In the genomic region with DNA sequence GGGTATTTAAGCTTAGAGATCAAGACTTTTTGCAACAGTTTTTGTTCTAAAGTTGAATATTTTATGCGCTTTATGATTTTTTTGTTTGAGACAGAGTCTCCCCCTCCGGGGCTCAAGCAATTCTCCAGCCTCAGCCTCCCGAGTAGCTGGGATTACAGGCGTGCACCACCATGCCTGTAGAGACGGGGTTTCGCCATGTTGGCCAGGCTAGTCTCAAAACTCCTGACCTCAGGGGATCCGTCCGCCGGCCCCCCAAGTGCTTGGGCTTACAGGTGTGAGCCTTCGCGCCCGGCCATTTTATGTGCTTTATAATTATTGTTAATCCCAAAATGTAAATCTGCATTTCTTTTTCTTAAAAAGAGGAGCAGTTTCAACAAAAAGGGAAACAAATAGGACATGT, we compare ENCODE assay signal across 9 cellular contexts. TPM values are rescaled to one million over a fixed set of nuclear protein-coding genes. Genes with fewer than 3 reads are reported as not detected.
"Had no signal": no experiment of that assay in that cellular context is flagged by ENCODE, and none has a peak within 500 bp of the region (broad histone marks: within the 10 kb centered on the region; RNA-seq: fewer than 3 reads in every experiment).

No MANE protein-coding gene starts in this region.

- ATAC-seq: HepG2, K562 had no signal

- H3K4me3 ChIP-seq: K562 had no signal

- FAIRE-seq: HepG2, HTR-8/SVneo, K562 had no signal

- H3K27ac ChIP-seq: HL-60 had no signal

- DNase-seq: IMR-90, KBM-7 had no signal

RNA-seq across cellular contexts. Expression of gene TBR1, which starts 29.0 kb away (rescaled TPM):
- total RNA-seq: HepG2, HT-29, HT1080, IMR-90 had no signal
- polyA plus RNA-seq: HepG2, IgD-negative memory B cell, IMR-90 had no signal
